ENCODE assay signal across 2 cellular contexts in the genomic region with DNA sequence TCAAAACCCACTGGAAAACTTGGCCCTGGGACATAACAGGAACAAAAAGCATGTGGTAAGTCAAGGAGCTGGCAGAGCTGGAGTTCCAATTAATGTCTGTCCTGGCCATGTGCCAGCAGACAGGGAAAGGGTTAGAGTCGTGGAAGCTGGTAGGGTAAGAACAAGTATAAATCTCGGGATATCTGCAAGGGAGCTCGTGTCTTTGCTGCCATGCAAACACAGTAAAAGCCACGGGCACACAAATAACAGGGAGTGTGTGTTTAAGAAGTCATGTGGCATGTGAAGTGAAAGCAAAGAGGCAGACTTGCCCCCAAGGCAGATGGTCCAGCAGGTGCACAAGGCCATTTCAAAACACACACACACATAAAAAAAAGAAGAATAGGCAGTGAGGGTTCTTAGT.
TF ChIP-seq lines count a peak whose summit lies in the region.

No MANE protein-coding gene starts in this region.

TF ChIP-seq in HepG2, 621 proteins besides CTCF, POLR2A, EP300 and RAD21:
- TF ChIP-seq ZNF572 (CRISPR knock-in tag; IDR thresholded peaks at IDR 0.05) (no peak), SOX13 (IDR thresholded peaks at IDR 0.05) (no peak), SOX13 (CRISPR knock-in tag; conservative IDR thresholded peaks at IDR 0.05 in 1 of 2, IDR thresholded peaks at IDR 0.05 in 1 of 2) (no peak), MBNL3 (CRISPR knock-in tag; conservative IDR thresholded peaks at IDR 0.05) (no peak)
- TF ChIP-seq, protein P1, sequence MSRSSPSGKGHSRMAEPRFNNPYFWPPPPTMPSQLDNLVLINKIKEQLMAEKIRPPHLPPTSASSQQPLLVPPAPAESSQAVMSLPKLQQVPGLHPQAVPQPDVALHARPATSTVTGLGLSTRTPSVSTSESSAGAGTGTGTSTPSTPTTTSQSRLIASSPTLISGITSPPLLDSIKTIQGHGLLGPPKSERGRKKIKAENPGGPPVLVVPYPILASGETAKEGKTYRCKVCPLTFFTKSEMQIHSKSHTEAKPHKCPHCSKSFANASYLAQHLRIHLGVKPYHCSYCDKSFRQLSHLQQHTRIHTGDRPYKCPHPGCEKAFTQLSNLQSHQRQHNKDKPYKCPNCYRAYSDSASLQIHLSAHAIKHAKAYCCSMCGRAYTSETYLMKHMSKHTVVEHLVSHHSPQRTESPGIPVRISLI (CRISPR knock-in tag; IDR thresholded peaks at IDR 0.05; ENCODE audit: borderline replicate concordance): no peak
- TF ChIP-seq, protein P2, sequence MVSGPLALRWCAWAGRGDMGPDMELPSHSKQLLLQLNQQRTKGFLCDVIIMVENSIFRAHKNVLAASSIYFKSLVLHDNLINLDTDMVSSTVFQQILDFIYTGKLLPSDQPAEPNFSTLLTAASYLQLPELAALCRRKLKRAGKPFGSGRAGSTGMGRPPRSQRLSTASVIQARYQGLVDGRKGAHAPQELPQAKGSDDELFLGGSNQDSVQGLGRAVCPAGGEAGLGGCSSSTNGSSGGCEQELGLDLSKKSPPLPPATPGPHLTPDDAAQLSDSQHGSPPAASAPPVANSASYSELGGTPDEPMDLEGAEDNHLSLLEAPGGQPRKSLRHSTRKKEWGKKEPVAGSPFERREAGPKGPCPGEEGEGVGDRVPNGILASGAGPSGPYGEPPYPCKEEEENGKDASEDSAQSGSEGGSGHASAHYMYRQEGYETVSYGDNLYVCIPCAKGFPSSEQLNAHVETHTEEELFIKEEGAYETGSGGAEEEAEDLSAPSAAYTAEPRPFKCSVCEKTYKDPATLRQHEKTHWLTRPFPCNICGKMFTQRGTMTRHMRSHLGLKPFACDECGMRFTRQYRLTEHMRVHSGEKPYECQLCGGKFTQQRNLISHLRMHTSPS (CRISPR knock-in tag; IDR thresholded peaks at IDR 0.05; ENCODE audit: low read depth): 0 out of 2 replicates have a peak, but pooled peaks have one; percentile 20

TF ChIP-seq in GM12878, 131 proteins besides CTCF, POLR2A, EP300 and RAD21:
- TF ChIP-seq TARDBP (IDR thresholded peaks at IDR 0.05; ENCODE audit: borderline replicate concordance) (no peak), ETV6 (conservative IDR thresholded peaks at IDR 0.05 in 1 of 2, IDR thresholded peaks at IDR 0.05 in 1 of 2; ENCODE audit: borderline replicate concordance in 1 of 2, low read depth in 1 of 2) (no peak), CBFB (IDR thresholded peaks at IDR 0.05; ENCODE audit: low read depth) (no peak), YY1 (IDR thresholded peaks at IDR 0.05; ENCODE audit: low read depth, low read length) (no peak), ASH2L (IDR thresholded peaks at IDR 0.05; ENCODE audit: borderline replicate concordance, low read depth) (no peak), RAD51 (IDR thresholded peaks at IDR 0.05) (no peak)
- TF ChIP-seq, protein P3, sequence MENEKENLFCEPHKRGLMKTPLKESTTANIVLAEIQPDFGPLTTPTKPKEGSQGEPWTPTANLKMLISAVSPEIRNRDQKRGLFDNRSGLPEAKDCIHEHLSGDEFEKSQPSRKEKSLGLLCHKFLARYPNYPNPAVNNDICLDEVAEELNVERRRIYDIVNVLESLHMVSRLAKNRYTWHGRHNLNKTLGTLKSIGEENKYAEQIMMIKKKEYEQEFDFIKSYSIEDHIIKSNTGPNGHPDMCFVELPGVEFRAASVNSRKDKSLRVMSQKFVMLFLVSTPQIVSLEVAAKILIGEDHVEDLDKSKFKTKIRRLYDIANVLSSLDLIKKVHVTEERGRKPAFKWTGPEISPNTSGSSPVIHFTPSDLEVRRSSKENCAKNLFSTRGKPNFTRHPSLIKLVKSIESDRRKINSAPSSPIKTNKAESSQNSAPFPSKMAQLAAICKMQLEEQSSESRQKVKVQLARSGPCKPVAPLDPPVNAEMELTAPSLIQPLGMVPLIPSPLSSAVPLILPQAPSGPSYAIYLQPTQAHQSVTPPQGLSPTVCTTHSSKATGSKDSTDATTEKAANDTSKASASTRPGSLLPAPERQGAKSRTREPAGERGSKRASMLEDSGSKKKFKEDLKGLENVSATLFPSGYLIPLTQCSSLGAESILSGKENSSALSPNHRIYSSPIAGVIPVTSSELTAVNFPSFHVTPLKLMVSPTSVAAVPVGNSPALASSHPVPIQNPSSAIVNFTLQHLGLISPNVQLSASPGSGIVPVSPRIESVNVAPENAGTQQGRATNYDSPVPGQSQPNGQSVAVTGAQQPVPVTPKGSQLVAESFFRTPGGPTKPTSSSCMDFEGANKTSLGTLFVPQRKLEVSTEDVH (IDR thresholded peaks at IDR 0.05; ENCODE audit: low read depth, partially characterized antibody): no peak
TF ChIP-seq in GM12878: peak in this region for 0.
